Comparison of ENCODE assay signal across 1 cellular context in the genomic region with DNA sequence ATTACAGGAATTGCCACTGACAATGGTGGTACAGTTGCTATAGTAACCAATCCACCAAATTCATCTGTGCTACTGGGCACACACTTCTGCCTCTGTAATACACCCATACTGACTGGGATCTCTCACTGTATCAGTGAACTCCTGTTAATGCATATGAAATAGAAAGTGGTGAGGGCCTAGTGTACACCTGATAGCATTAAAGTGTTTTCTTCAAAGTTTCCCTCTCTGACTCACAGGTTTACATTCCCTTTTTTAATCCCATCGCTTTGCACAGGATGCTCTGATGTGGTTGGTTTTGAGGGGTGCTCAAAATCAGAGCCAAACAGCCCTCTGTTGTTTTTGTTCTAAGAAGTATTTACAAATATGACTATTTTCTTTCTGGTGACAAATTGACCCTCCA.
TF ChIP-seq lines count a peak whose summit lies in the region.

No MANE protein-coding gene starts in this region.

TF ChIP-seq in HepG2, 621 proteins besides CTCF, POLR2A, EP300 and RAD21 (continued from another document):
- TF ChIP-seq, protein P1, sequence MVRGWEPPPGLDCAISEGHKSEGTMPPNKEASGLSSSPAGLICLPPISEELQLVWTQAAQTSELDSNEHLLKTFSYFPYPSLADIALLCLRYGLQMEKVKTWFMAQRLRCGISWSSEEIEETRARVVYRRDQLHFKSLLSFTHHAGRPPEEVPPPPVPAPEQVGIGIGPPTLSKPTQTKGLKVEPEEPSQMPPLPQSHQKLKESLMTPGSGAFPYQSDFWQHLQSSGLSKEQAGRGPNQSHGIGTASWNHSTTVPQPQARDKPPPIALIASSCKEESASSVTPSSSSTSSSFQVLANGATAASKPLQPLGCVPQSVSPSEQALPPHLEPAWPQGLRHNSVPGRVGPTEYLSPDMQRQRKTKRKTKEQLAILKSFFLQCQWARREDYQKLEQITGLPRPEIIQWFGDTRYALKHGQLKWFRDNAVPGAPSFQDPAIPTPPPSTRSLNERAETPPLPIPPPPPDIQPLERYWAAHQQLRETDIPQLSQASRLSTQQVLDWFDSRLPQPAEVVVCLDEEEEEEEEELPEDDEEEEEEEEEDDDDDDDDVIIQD (CRISPR knock-in tag; IDR thresholded peaks at IDR 0.05; ENCODE audit: low read depth) = no peak
- TF ChIP-seq FOSL2 (CRISPR knock-in tag; IDR thresholded peaks at IDR 0.05) (0 out of 2 replicates have a peak, but pooled peaks have one; percentile 38), ZNF12 (CRISPR knock-in tag; IDR thresholded peaks at IDR 0.05) (peak; percentile 12; the same call in 1 of the 2 replicates), ZNF724P (CRISPR knock-in tag; IDR thresholded peaks at IDR 0.05; ENCODE audit: borderline replicate concordance) (no peak), MED1 (CRISPR knock-in tag; IDR thresholded peaks at IDR 0.05) (no peak), NR2F2 (IDR thresholded peaks at IDR 0.05; ENCODE audit: borderline replicate concordance, low read depth) (no peak)
- TF ChIP-seq, protein P2, sequence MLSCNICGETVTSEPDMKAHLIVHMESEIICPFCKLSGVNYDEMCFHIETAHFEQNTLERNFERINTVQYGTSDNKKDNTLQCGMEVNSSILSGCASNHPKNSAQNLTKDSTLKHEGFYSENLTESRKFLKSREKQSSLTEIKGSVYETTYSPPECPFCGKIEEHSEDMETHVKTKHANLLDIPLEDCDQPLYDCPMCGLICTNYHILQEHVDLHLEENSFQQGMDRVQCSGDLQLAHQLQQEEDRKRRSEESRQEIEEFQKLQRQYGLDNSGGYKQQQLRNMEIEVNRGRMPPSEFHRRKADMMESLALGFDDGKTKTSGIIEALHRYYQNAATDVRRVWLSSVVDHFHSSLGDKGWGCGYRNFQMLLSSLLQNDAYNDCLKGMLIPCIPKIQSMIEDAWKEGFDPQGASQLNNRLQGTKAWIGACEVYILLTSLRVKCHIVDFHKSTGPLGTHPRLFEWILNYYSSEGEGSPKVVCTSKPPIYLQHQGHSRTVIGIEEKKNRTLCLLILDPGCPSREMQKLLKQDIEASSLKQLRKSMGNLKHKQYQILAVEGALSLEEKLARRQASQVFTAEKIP (CRISPR knock-in tag; IDR thresholded peaks at IDR 0.05; ENCODE audit: borderline replicate concordance) = no peak
- TF ChIP-seq, protein P3, sequence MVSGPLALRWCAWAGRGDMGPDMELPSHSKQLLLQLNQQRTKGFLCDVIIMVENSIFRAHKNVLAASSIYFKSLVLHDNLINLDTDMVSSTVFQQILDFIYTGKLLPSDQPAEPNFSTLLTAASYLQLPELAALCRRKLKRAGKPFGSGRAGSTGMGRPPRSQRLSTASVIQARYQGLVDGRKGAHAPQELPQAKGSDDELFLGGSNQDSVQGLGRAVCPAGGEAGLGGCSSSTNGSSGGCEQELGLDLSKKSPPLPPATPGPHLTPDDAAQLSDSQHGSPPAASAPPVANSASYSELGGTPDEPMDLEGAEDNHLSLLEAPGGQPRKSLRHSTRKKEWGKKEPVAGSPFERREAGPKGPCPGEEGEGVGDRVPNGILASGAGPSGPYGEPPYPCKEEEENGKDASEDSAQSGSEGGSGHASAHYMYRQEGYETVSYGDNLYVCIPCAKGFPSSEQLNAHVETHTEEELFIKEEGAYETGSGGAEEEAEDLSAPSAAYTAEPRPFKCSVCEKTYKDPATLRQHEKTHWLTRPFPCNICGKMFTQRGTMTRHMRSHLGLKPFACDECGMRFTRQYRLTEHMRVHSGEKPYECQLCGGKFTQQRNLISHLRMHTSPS (CRISPR knock-in tag; IDR thresholded peaks at IDR 0.05; ENCODE audit: low read depth) = no peak
